2 cellular contexts compared by ENCODE assay signal in genomic region chr9:137430723-137431415, GRCh38.
TF ChIP-seq lines count a peak whose summit lies in the region.

No MANE protein-coding gene starts in this region.

TF ChIP-seq in Ishikawa, 13 proteins besides CTCF, POLR2A, EP300 and RAD21:
- TF ChIP-seq TEAD4 (IDR thresholded peaks at IDR 0.05), result no peak
- 0 out of 2 replicates have a peak, but pooled peaks have one; percentile 23 for TF ChIP-seq CREB1 (IDR thresholded peaks at IDR 0.05; ENCODE audit: low read depth)
TF ChIP-seq in Ishikawa: peak in this region for 1.

TF ChIP-seq in HepG2, 621 proteins besides CTCF, POLR2A, EP300 and RAD21:
- peak; percentile 6 for TF ChIP-seq HNRNPLL (IDR thresholded peaks at IDR 0.05; ENCODE audit: low read depth, low read length, poor library complexity, severe bottlenecking)
- TF ChIP-seq NFIC (IDR thresholded peaks at IDR 0.05; ENCODE audit: low read length), result no peak
- TF ChIP-seq STAT5B (CRISPR knock-in tag; IDR thresholded peaks at IDR 0.05), result no peak
- peak; percentile 30 for TF ChIP-seq AGO2 (optimal IDR thresholded peaks at IDR 0.05; ENCODE audit: low read depth, low read length)
- TF ChIP-seq MAX (IDR thresholded peaks at IDR 0.05), result 0 out of 2 replicates have a peak, but pooled peaks have one; percentile 5
- peak; percentile 21 for TF ChIP-seq AGO1 (IDR thresholded peaks at IDR 0.05; ENCODE audit: low read depth, low read length, poor library complexity, severe bottlenecking)
- no peak for TF ChIP-seq GMEB2 (CRISPR knock-in tag; IDR thresholded peaks at IDR 0.05; ENCODE audit: low read depth)
- no peak for TF ChIP-seq ZNF124 (CRISPR knock-in tag; IDR thresholded peaks at IDR 0.05)
- no peak for TF ChIP-seq LCORL (IDR thresholded peaks at IDR 0.05)
- TF ChIP-seq LCORL (CRISPR knock-in tag; IDR thresholded peaks at IDR 0.05), result no peak
